Comparison of ENCODE assay signal across 21 cellular contexts in the genomic region with DNA sequence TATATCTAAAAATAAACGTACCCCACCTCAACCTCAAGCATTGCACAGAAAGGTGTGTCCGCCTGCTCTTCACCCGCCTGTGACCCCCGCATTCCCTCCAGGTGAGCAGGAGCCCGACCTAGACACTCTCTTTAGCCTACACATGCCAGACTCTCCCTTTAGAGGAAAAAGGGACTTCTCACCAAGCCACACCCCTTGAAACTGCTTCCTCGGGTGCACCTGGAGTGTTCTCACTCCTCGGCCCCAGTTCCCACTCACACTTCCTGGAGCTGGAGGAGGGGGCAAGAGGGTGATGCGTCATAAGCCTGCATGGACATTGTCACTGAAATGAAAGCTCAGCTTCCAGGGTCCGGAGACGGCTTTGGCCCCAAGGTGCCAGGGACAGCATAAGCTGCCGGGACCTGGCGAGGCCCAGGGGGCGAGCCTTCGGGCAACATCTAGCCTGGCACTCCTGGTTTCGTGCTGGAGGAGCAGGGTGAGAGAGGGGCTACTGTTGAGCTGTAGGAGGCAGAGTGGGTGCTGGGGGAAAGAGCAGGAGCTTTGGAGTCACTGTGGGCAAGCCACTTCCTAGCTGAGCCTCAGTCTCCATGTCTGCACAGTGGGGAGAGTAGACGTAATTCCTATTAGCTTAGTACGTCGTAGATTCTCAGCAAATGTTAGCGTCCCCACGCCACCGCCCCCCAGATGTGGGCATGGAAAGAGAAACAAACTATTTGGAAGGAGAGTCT. TPM values are rescaled to one million over a fixed set of nuclear protein-coding genes. Genes with fewer than 3 reads are reported as not detected.
A peak's percentile ranks its signal among the peaks of the same experiment; 100 is the strongest.
DNase-seq lines count a peak whose midpoint lies in the region; ATAC-seq, FAIRE-seq and TF ChIP-seq lines count a peak whose summit lies in the region.
"Had no signal": no experiment of that assay in that cellular context is flagged by ENCODE, and none has a peak within 500 bp of the region (broad histone marks: within the 10 kb centered on the region; RNA-seq: fewer than 3 reads in every experiment).

No MANE protein-coding gene starts in this region.

- peak; percentile 89 for DNase-seq in Calu3
- peak; percentile 50 for DNase-seq in RPMI8226
- peak; percentile 50 for DNase-seq in islet precursor cell
- DNase-seq in pancreas: no peak
- DNase-seq in activated CD4-positive, alpha-beta T cell treated with anti-CD3 and anti-CD28 coated beads, Interleukin-2, amount 50 U/mL, for 48 hours: no peak
- DNase-seq in stimulated activated naive CD8-positive, alpha-beta T cell treated with anti-CD3 and anti-CD28 coated beads, Interleukin-15, amount 100 ng/mL, for 72 hours: no peak
- DNase-seq in amniotic stem cell (lab: John Stamatoyannopoulos, UW): no peak
- DNase-seq: CD4-positive, CD25-positive, alpha-beta regulatory T cell; GM23248; KG1; MG63; NCI-H1105 treated with DMSO at 0.1 percent for 48 hours; NCI-H1930; NCI-H524 had no signal

- no peaks in the 10 kb centered on the region for H3K27me3 Mint-ChIP-seq in Calu3 (ENCODE audit: unreplicated experiment)
- peaks cover 28% of the 10 kb centered on the region for H3K27me3 Mint-ChIP-seq in stimulated activated naive CD8-positive, alpha-beta T cell treated with anti-CD3 and anti-CD28 coated beads, Interleukin-15, amount 100 ng/mL, for 72 hours
- H3K27me3 Mint-ChIP-seq: CD4-positive, CD25-positive, alpha-beta regulatory T cell had no signal

- no TSS peak for BruUV-seq in Calu3 (replicated peaks; lab: Mats Ljungman, UMichigan)

- intact Hi-C loops in Calu3 (cut with micrococcal nuclease; ENCODE audit: unreplicated experiment) (no loop called here), pancreas (cut with DNase I) (no loop called here)

- H3K9me3 ChIP-seq in pancreas: no peaks in the 10 kb centered on the region
- H3K9me3 ChIP-seq: A549, MG63, SJSA1 had no signal

- H3K27ac ChIP-seq in pancreas: no peak overlapping the region
- H3K27ac ChIP-seq: A549, GM23248, HL-60, SJSA1 had no signal

- TF ChIP-seq CTCF in Calu3 (IDR thresholded peaks at IDR 0.05; ENCODE audit: unreplicated experiment): no peak
- TF ChIP-seq CTCF in pancreas (IDR thresholded peaks at IDR 0.05): no peak

- peak overlapping the region; percentile 96 for H3K27ac Mint-ChIP-seq in Calu3 (ENCODE audit: unreplicated experiment)
- H3K27ac Mint-ChIP-seq in stimulated activated naive CD8-positive, alpha-beta T cell treated with anti-CD3 and anti-CD28 coated beads, Interleukin-15, amount 100 ng/mL, for 72 hours: peak overlapping the region in 1 of 2 donors; percentile 3

- CTCF ChIA-PET in Calu3 (lab: Charles Lee): interaction anchor here (1.2 kb wide), 1 partner anchor 73 kb away, joined by 3 read pairs; no protein-coding TSS in a partner anchor

- no peaks in the 10 kb centered on the region for H3K36me3 ChIP-seq in pancreas
- H3K36me3 ChIP-seq: MG63, SJSA1 had no signal

- H3K4me3 ChIP-seq in pancreas: no peak overlapping the region
- H3K4me3 ChIP-seq: A549, GM23248, MG63, SJSA1 had no signal

- H3K4me1 ChIP-seq in pancreas: no peaks in the 10 kb centered on the region
- H3K4me1 ChIP-seq: A549, SJSA1 had no signal

- H3K36me3 Mint-ChIP-seq in Calu3 (ENCODE audit: insufficient read depth, unreplicated experiment): peaks cover 26% of the 10 kb centered on the region
- H3K36me3 Mint-ChIP-seq: CD4-positive, CD25-positive, alpha-beta regulatory T cell had no signal

- peaks cover 58% of the 10 kb centered on the region for H3K4me1 Mint-ChIP-seq in Calu3 (ENCODE audit: low read depth, unreplicated experiment)
- H3K4me1 Mint-ChIP-seq in stimulated activated naive CD8-positive, alpha-beta T cell treated with anti-CD3 and anti-CD28 coated beads, Interleukin-15, amount 100 ng/mL, for 72 hours: no peaks in the 10 kb centered on the region
- H3K4me1 Mint-ChIP-seq: CD4-positive, CD25-positive, alpha-beta regulatory T cell had no signal

- FAIRE-seq in pancreas (lab: Jason Lieb, UNC): no peak
- FAIRE-seq: A549, D721Med had no signal

- 76 to 79% methylated on average over 21 of the region's 21 CpGs for WGBS in pancreas, 2 donors

- H3K4me3 Mint-ChIP-seq in Calu3 (ENCODE audit: low read depth, unreplicated experiment): peak overlapping the region; percentile 64
- no peak overlapping the region for H3K4me3 Mint-ChIP-seq in stimulated activated naive CD8-positive, alpha-beta T cell treated with anti-CD3 and anti-CD28 coated beads, Interleukin-15, amount 100 ng/mL, for 72 hours
- H3K4me3 Mint-ChIP-seq: CD4-positive, CD25-positive, alpha-beta regulatory T cell had no signal

- ATAC-seq in pancreas: peak in 3 of 4 donors; percentile 31 to 75 (median 72)
- no peak for ATAC-seq in GM19035 (IDR thresholded peaks at IDR 0.05; ENCODE audit: unreplicated experiment)
- no peak for ATAC-seq in stimulated activated naive CD8-positive, alpha-beta T cell treated with anti-CD3 and anti-CD28 coated beads, Interleukin-15, amount 100 ng/mL, for 72 hours
- ATAC-seq: A549 had no signal

- H3K9me3 Mint-ChIP-seq in Calu3 (ENCODE audit: low read depth, unreplicated experiment): no peaks in the 10 kb centered on the region
- no peaks in the 10 kb centered on the region for H3K9me3 Mint-ChIP-seq in stimulated activated naive CD8-positive, alpha-beta T cell treated with anti-CD3 and anti-CD28 coated beads, Interleukin-15, amount 100 ng/mL, for 72 hours

- H3K27me3 ChIP-seq in pancreas: no peaks in the 10 kb centered on the region
- H3K27me3 ChIP-seq: MG63 had no signal

RNA-seq across cellular contexts. Expression of a gene that starts 9.8 kb away (rescaled TPM):
- total RNA-seq in Calu3 (2022) (3.6 and 4.6 TPM in 2 replicates), pancreas (under 1 TPM; 0.06 to 0.59 (median 0.27) TPM)
- under 1 TPM; 0.04 to 0.05 TPM for polyA plus RNA-seq in pancreas
- total RNA-seq: CD4-positive, CD25-positive, alpha-beta regulatory T cell; Daoy; GM23248; RPMI7951; SJSA1 had no signal
- polyA plus RNA-seq: CD4-positive, CD25-positive, alpha-beta regulatory T cell; GM23248 had no signal

Comparison
In these comparisons a context has a peak if more than half of its experiments do, and no peak if none do; other contexts are left out.
1. DNase-seq: peak in Calu3 (single experiment), RPMI8226 (single experiment) and islet precursor cell (single experiment); none in pancreas (0 of 6), activated CD4-positive, alpha-beta T cell treated with anti-CD3 and anti-CD28 coated beads, Interleukin-2, amount 50 U/mL, for 48 hours (0 of 2), stimulated activated naive CD8-positive, alpha-beta T cell treated with anti-CD3 and anti-CD28 coated beads, Interleukin-15, amount 100 ng/mL, for 72 hours (0 of 2) and amniotic stem cell (single experiment).
2. ATAC-seq: peak in pancreas (3 of 4); none in GM19035 (single experiment) and stimulated activated naive CD8-positive, alpha-beta T cell treated with anti-CD3 and anti-CD28 coated beads, Interleukin-15, amount 100 ng/mL, for 72 hours (single experiment).